In genomic region chr22:47486569-47487312, GRCh38 we compare ENCODE assay signal across 24 cellular contexts.
A peak's percentile ranks its signal among the peaks of the same experiment; 100 is the strongest.
DNase-seq lines count a peak whose midpoint lies in the region; ATAC-seq, FAIRE-seq and TF ChIP-seq lines count a peak whose summit lies in the region.
"Had no signal": no experiment of that assay in that cellular context is flagged by ENCODE, and none has a peak within 500 bp of the region (broad histone marks: within the 10 kb centered on the region; RNA-seq: fewer than 3 reads in every experiment).

No MANE protein-coding gene starts in this region.

- H3K36me3 Mint-ChIP-seq in CD4-positive, alpha-beta memory T cell: no peaks in the 10 kb centered on the region
- H3K36me3 Mint-ChIP-seq: CD4-positive, CD25-positive, alpha-beta regulatory T cell had no signal

- TF ChIP-seq POLR2A in lower leg skin (IDR thresholded peaks at IDR 0.05): no peak

- H3F3A ChIP-seq in DOHH2 (ENCODE audit: control insufficient read depth, insufficient read depth): peaks cover 8% of the 10 kb centered on the region; the same call in 1 of the 2 replicates

- H3K27ac ChIP-seq in CD4-positive, alpha-beta memory T cell (ENCODE audit: low read depth, low read length): peak overlapping the region; percentile 14
- H3K27ac ChIP-seq in DOHH2 (ENCODE audit: low read depth, low read length): peak overlapping the region; percentile 73
- H3K27ac ChIP-seq in brain microvascular endothelial cell: no peak overlapping the region
- H3K27ac ChIP-seq: coronary artery, heart left ventricle, sigmoid colon, SK-N-MC, suprapubic skin had no signal

- peaks cover 0 to 3% (median 0%) of the 10 kb centered on the region in 8 donors for H3K9me3 Mint-ChIP-seq in CD4-positive, alpha-beta memory T cell
- H3K9me3 Mint-ChIP-seq: activated T-helper 2 cell treated with anti-CD3 and anti-CD28 coated beads, Interferon-gamma antibody, Interleukin-2, Interleukin-4, amounts not matched to agents 10 μg/mL and 5 μg/mL and 100 μg/mL, durations not matched to agents 14 hours and 24 hours and 36 hours had no signal

- no peaks in the 10 kb centered on the region for H4K20me1 ChIP-seq in DOHH2 (ENCODE audit: control insufficient read depth, insufficient read depth, low read depth, low read length)

- no peak for DNase-seq in CD4-positive, alpha-beta memory T cell
- peak; percentile 1 for DNase-seq in bronchial epithelial cell (ENCODE audit: low read depth)
- DNase-seq in mucosa of descending colon: peak in 2 of 3 donors; percentile 37 to 40
- DNase-seq in NCI-H69 (lab: John Stamatoyannopoulos, UW): no peak
- no peak for DNase-seq in brain microvascular endothelial cell
- DNase-seq in lower leg skin (ENCODE audit: low spot score in 2 of 2): no peak
- DNase-seq: activated CD4-positive, CD25-positive, alpha-beta regulatory T cell; DMS53; heart left ventricle; KG1; NCI-H1694; NCI-H2171; NCI-H526; sigmoid colon had no signal

- H3K4me3 Mint-ChIP-seq in CD4-positive, alpha-beta memory T cell: peak overlapping the region; percentile 70 to 90 (median 84)

- WGBS in lower leg skin, 2 donors: 83 to 87% methylated on average over 14 to 15 of the region's 15 CpGs

- no peaks in the 10 kb centered on the region for H3K36me3 ChIP-seq in CD4-positive, alpha-beta memory T cell (ENCODE audit: insufficient read depth, low read length)
- H3K36me3 ChIP-seq in DOHH2 (ENCODE audit: control insufficient read depth, low read length) (peaks cover 4% of the 10 kb centered on the region; the same call in 1 of the 2 replicates), bronchial epithelial cell (ENCODE audit: control insufficient read depth, insufficient read depth, low read length) (no peaks in the 10 kb centered on the region), mucosa of descending colon (ENCODE audit: low read depth) (no peaks in the 10 kb centered on the region), brain microvascular endothelial cell (replicated peaks) (no peaks in the 10 kb centered on the region)
- H3K36me3 ChIP-seq: heart left ventricle, sigmoid colon, suprapubic skin had no signal

- H3K9me3 ChIP-seq in CD4-positive, alpha-beta memory T cell (ENCODE audit: control insufficient read depth in 1 of 2, low read length in 2 of 2): no peaks in the 10 kb centered on the region
- H3K9me3 ChIP-seq in DOHH2 (ENCODE audit: control insufficient read depth, insufficient read depth, low read length) (no peaks in the 10 kb centered on the region), mucosa of descending colon (no peaks in the 10 kb centered on the region)
- H3K9me3 ChIP-seq: heart left ventricle, sigmoid colon, suprapubic skin had no signal

- peak overlapping the region; percentile 99 for H3K4me2 ChIP-seq in DOHH2 (ENCODE audit: low read length)

- peaks cover 0 to 18% (median 2%) of the 10 kb centered on the region in 4 donors for H3K4me1 Mint-ChIP-seq in CD4-positive, alpha-beta memory T cell

- in situ Hi-C loops in brain microvascular endothelial cell (cut with HindIII; ENCODE audit: low pct_ligation_motif_present, low sequenced_read_pairs): no loop called here

- no peaks in the 10 kb centered on the region for H3K4me1 ChIP-seq in CD4-positive, alpha-beta memory T cell (ENCODE audit: insufficient read depth, low read length)
- H3K4me1 ChIP-seq in DOHH2 (ENCODE audit: control insufficient read depth, low read length) (peaks cover 40% of the 10 kb centered on the region), mucosa of descending colon (ENCODE audit: low read depth) (no peaks in the 10 kb centered on the region)
- H3K4me1 ChIP-seq: heart left ventricle, sigmoid colon, suprapubic skin had no signal

- peak overlapping the region in 5 of 7 donors; percentile 52 to 94 (median 77) for H3K27ac Mint-ChIP-seq in CD4-positive, alpha-beta memory T cell
- H3K27ac Mint-ChIP-seq: activated T-helper 2 cell treated with anti-CD3 and anti-CD28 coated beads, Interferon-gamma antibody, Interleukin-2, Interleukin-4, amounts not matched to agents 10 μg/mL and 5 μg/mL and 100 μg/mL, durations not matched to agents 14 hours and 24 hours and 36 hours; progenitor cell of endocrine pancreas had no signal

- H3K27me3 ChIP-seq in CD4-positive, alpha-beta memory T cell (ENCODE audit: insufficient read depth, low read length): no peaks in the 10 kb centered on the region
- H3K27me3 ChIP-seq in DOHH2 (ENCODE audit: control insufficient read depth, low read length): no peaks in the 10 kb centered on the region
- no peaks in the 10 kb centered on the region for H3K27me3 ChIP-seq in bronchial epithelial cell (ENCODE audit: control insufficient read depth, insufficient read depth, low read length)
- no peaks in the 10 kb centered on the region for H3K27me3 ChIP-seq in brain microvascular endothelial cell (replicated peaks)
- H3K27me3 ChIP-seq: sigmoid colon had no signal

- H3K27me3 Mint-ChIP-seq in CD4-positive, alpha-beta memory T cell: peaks cover 0 to 3% of the 10 kb centered on the region in 2 donors
- H3K27me3 Mint-ChIP-seq: progenitor cell of endocrine pancreas had no signal

- intact Hi-C loops in CD4-positive, alpha-beta memory T cell (cut with micrococcal nuclease): no loop called here
- intact Hi-C loops in mucosa of descending colon (cut with DNase I, micrococcal nuclease) (no loop called here), lower leg skin (cut with DNase I; ENCODE audit: low total_unique reads) (no loop called here)

- no peak overlapping the region for H3K4me3 ChIP-seq in CD4-positive, alpha-beta memory T cell (ENCODE audit: low read length in 2 of 2)
- peak overlapping the region; percentile 95 for H3K4me3 ChIP-seq in DOHH2 (ENCODE audit: low read length)
- H3K4me3 ChIP-seq in bronchial epithelial cell (ENCODE audit: low read depth, low read length): no peak overlapping the region
- H3K4me3 ChIP-seq in mucosa of descending colon: no peak overlapping the region
- H3K4me3 ChIP-seq in brain microvascular endothelial cell (ENCODE audit: low read depth, low read length): no peak overlapping the region
- H3K4me3 ChIP-seq in lower leg skin (ENCODE audit: low read depth, poor library complexity, severe bottlenecking): no peak overlapping the region
- H3K4me3 ChIP-seq: coronary artery, GM12878, heart left ventricle, sigmoid colon, SK-N-MC, suprapubic skin had no signal

- FAIRE-seq in bronchial epithelial cell (lab: Jason Lieb, UNC): no peak
- FAIRE-seq: GM12878 had no signal

- ATAC-seq in mucosa of descending colon: peak; percentile 92
- ATAC-seq in HG03460 (IDR thresholded peaks at IDR 0.05; ENCODE audit: unreplicated experiment): no peak
- ATAC-seq: GM12878, HCT116, heart left ventricle had no signal

- TF ChIP-seq CTCF in DOHH2 (IDR thresholded peaks at IDR 0.05; ENCODE audit: low read depth, low read length, poor library complexity, severe bottlenecking) (no peak), bronchial epithelial cell (IDR thresholded peaks at IDR 0.05; ENCODE audit: insufficient read depth, low read length, severe bottlenecking) (no peak), mucosa of descending colon (IDR thresholded peaks at IDR 0.05) (no peak), brain microvascular endothelial cell (IDR thresholded peaks at IDR 0.05; ENCODE audit: low read depth, low read length, missing control alignments) (no peak), lower leg skin (IDR thresholded peaks at IDR 0.05) (no peak)

- H3K9me2 ChIP-seq in DOHH2 (replicated peaks; ENCODE audit: control insufficient read depth, low read length): no peaks in the 10 kb centered on the region

- CTCF ChIA-PET in CD4-positive, alpha-beta memory T cell (lab: Charles Lee; ENCODE audit: partially characterized antibody): no interaction called here

- peaks cover 45% of the 10 kb centered on the region for H3K79me2 ChIP-seq in DOHH2 (ENCODE audit: control insufficient read depth, low read length)

- POLR2A ChIA-PET in CD4-positive, alpha-beta memory T cell (lab: Charles Lee; ENCODE audit: partially characterized antibody): no interaction called here

Comparison
In these comparisons a context has a peak if more than half of its experiments do, and no peak if none do; other contexts are left out.
1. DNase-seq: peak in bronchial epithelial cell (single experiment) and mucosa of descending colon (2 of 3); none in CD4-positive, alpha-beta memory T cell (0 of 5), NCI-H69 (single experiment), brain microvascular endothelial cell (single experiment) and lower leg skin (0 of 2).